9 cellular contexts compared by ENCODE assay signal in the genomic region with DNA sequence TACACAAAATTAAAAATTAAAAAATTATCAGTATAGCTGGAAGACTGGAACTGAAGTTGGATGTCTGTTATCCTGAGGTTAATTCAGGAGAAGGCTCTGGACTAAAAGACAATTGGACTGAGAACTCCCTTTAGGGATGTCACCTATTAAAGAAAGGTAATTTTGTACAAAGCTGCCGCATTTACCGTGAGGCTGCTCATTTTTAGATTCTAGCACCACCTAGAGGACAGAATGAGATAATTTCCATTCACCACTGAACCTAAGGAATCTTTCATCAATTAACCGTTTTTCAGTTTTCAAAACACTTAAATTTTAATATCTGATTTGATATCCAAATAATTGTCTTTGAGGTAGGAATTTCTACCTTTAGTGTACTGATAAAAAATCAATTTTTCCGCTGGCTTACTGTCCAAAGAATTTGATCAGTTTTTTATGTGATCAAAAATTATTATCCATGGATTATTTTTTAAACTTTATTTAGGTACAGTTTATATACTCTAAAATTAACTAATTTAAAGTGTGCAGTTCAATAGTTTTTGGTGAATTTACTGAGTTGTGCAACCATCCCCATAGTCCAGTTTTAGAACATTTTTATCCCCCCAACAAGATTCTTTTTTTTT.
DNase-seq lines count a peak whose midpoint lies in the region; ATAC-seq and TF ChIP-seq lines count a peak whose summit lies in the region.
"Had no signal": no experiment of that assay in that cellular context is flagged by ENCODE, and none has a peak within 500 bp of the region (broad histone marks: within the 10 kb centered on the region; RNA-seq: fewer than 3 reads in every experiment).

No MANE protein-coding gene starts in this region.

- H3K36me3 Mint-ChIP-seq in activated T-helper 1 cell treated with anti-CD3 and anti-CD28 coated beads, Interleukin-12 subunit alpha, Interleukin-12 subunit beta, Interleukin-2, Interleukin-4 antibody, amounts not matched to agents 30 ng/mL and 10 ng/mL and 1 ng/mL, durations not matched to agents 14 hours and 24 hours and 36 hours (ENCODE audit: low read depth) = peaks cover 9% of the 10 kb centered on the region

- H3K79me2 ChIP-seq in fibroblast of lung (ENCODE audit: control insufficient read depth, insufficient read depth, low read length) = no peaks in the 10 kb centered on the region
- no peaks in the 10 kb centered on the region for H3K79me2 ChIP-seq in parathyroid adenoma

- H3K4me1 ChIP-seq in fibroblast of lung (ENCODE audit: control insufficient read depth, extremely low read depth, insufficient read depth, low read length) = peaks cover 4% of the 10 kb centered on the region
- no peaks in the 10 kb centered on the region for H3K4me1 ChIP-seq in parathyroid adenoma

- H2AFZ ChIP-seq in fibroblast of lung (ENCODE audit: low read length) = no peak overlapping the region
- no peak overlapping the region for H2AFZ ChIP-seq in parathyroid adenoma

- H4K20me1 ChIP-seq in fibroblast of lung (ENCODE audit: control insufficient read depth, extremely low read depth, insufficient read depth, low read length) = no peaks in the 10 kb centered on the region

- H3K9me3 Mint-ChIP-seq in activated T-helper 1 cell treated with anti-CD3 and anti-CD28 coated beads, Interleukin-12 subunit alpha, Interleukin-12 subunit beta, Interleukin-2, Interleukin-4 antibody, amounts not matched to agents 30 ng/mL and 10 ng/mL and 1 ng/mL, durations not matched to agents 14 hours and 24 hours and 36 hours = peaks cover 3% of the 10 kb centered on the region
- H3K9me3 Mint-ChIP-seq: stimulated activated naive CD8-positive, alpha-beta T cell treated with anti-CD3 and anti-CD28 coated beads, Interleukin-15, Interleukin-2, amounts not matched to agents 100 ng/mL and 50 ng/mL, for 24 hours had no signal

- ATAC-seq in HG03432 (IDR thresholded peaks at IDR 0.05; ENCODE audit: unreplicated experiment) = no peak

- H3K4me2 ChIP-seq in fibroblast of lung (ENCODE audit: extremely low read depth, insufficient read depth, low read length) = no peak overlapping the region
- H3K4me2 ChIP-seq in parathyroid adenoma (ENCODE audit: low read length) = no peak overlapping the region

- H3K4me1 Mint-ChIP-seq in activated T-helper 1 cell treated with anti-CD3 and anti-CD28 coated beads, Interleukin-12 subunit alpha, Interleukin-12 subunit beta, Interleukin-2, Interleukin-4 antibody, amounts not matched to agents 30 ng/mL and 10 ng/mL and 1 ng/mL, durations not matched to agents 14 hours and 24 hours and 36 hours (ENCODE audit: low read depth) = peaks cover 30% of the 10 kb centered on the region

- POLR2A ChIA-PET in AG04450 (lab: Yijun Ruan, JAX) = no interaction called here

- TF ChIP-seq CTCF in AG04450 (IDR thresholded peaks at IDR 0.05; ENCODE audit: low read depth, low read length) (peak; percentile 70), GM12875 (IDR thresholded peaks at IDR 0.05; ENCODE audit: borderline replicate concordance, insufficient read depth, low read depth, low read length) (peak; percentile 39; the same call in 1 of the 2 replicates), fibroblast of lung (conservative IDR thresholded peaks at IDR 0.05 in 1 of 2, IDR thresholded peaks at IDR 0.05 in 1 of 2; ENCODE audit: low read depth in 1 of 2, low read length in 2 of 2) (peak; percentile 53 to 61), parathyroid adenoma (IDR thresholded peaks at IDR 0.05) (peak; percentile 82)

- peaks cover 12% of the 10 kb centered on the region for H3K27me3 Mint-ChIP-seq in activated T-helper 1 cell treated with anti-CD3 and anti-CD28 coated beads, Interleukin-12 subunit alpha, Interleukin-12 subunit beta, Interleukin-2, Interleukin-4 antibody, amounts not matched to agents 30 ng/mL and 10 ng/mL and 1 ng/mL, durations not matched to agents 14 hours and 24 hours and 36 hours (ENCODE audit: insufficient read depth)

- H3K4me3 ChIP-seq in AG04450 (ENCODE audit: low read depth, low read length) (no peak overlapping the region), GM12875 (ENCODE audit: low read depth, low read length) (no peak overlapping the region), fibroblast of lung (replicated peaks in 1 of 4; ENCODE audit: control extremely low read depth in 1 of 4, insufficient read depth in 1 of 4, low read depth in 3 of 4, low read length in 4 of 4) (no peak overlapping the region), parathyroid adenoma (ENCODE audit: low read depth, low read length) (no peak overlapping the region)

- peak; percentile 10 for DNase-seq in AG04450 (ENCODE audit: low read depth, low spot score)
- DNase-seq in NCI-H1092 (lab: John Stamatoyannopoulos, UW) = peak; percentile 23
- DNase-seq in SKM-1 (lab: John Stamatoyannopoulos, UW; ENCODE audit: unreplicated experiment) = peak; percentile 17
- peak; percentile 30 to 62 for DNase-seq in fibroblast of lung (ENCODE audit: low read depth in 2 of 2)
- DNase-seq in activated T-helper 1 cell treated with anti-CD3 and anti-CD28 coated beads, Interleukin-12 subunit alpha, Interleukin-12 subunit beta, Interleukin-2, Interleukin-4 antibody, amounts not matched to agents 30 ng/mL and 10 ng/mL and 1 ng/mL, durations not matched to agents 14 hours and 24 hours and 36 hours (ENCODE audit: low spot score) = no peak

- H3K36me3 ChIP-seq in fibroblast of lung (ENCODE audit: control insufficient read depth, insufficient read depth, low read length) (no peaks in the 10 kb centered on the region), parathyroid adenoma (ENCODE audit: control insufficient read depth, insufficient read depth, low read length) (no peaks in the 10 kb centered on the region)

- no peak overlapping the region for H3K27ac Mint-ChIP-seq in activated T-helper 1 cell treated with anti-CD3 and anti-CD28 coated beads, Interleukin-12 subunit alpha, Interleukin-12 subunit beta, Interleukin-2, Interleukin-4 antibody, amounts not matched to agents 30 ng/mL and 10 ng/mL and 1 ng/mL, durations not matched to agents 14 hours and 24 hours and 36 hours
- H3K27ac Mint-ChIP-seq: stimulated activated naive CD8-positive, alpha-beta T cell treated with anti-CD3 and anti-CD28 coated beads, Interleukin-15, Interleukin-2, amounts not matched to agents 100 ng/mL and 50 ng/mL, for 24 hours had no signal

- intact Hi-C loops in activated T-helper 1 cell treated with anti-CD3 and anti-CD28 coated beads, Interleukin-12 subunit alpha, Interleukin-12 subunit beta, Interleukin-2, Interleukin-4 antibody, amounts not matched to agents 30 ng/mL and 10 ng/mL and 1 ng/mL, durations not matched to agents 14 hours and 24 hours and 36 hours (cut with micrococcal nuclease) = loop anchor here (1.0 to 10.0 kb wide), 7 partner anchors 107 to 702 kb away; partner anchors contain the start of gene TNIK

- no peak overlapping the region for H3K9ac ChIP-seq in fibroblast of lung (ENCODE audit: insufficient read depth, low read length)
- no peak overlapping the region for H3K9ac ChIP-seq in parathyroid adenoma

- H3K27ac ChIP-seq in AG04450 (ENCODE audit: low read depth, low read length) (no peak overlapping the region), fibroblast of lung (ENCODE audit: insufficient read depth, low read length) (no peak overlapping the region), parathyroid adenoma (no peak overlapping the region)

- H3K27me3 ChIP-seq in AG04450 (ENCODE audit: control insufficient read depth, insufficient read depth, low read length) (no peaks in the 10 kb centered on the region), fibroblast of lung (ENCODE audit: control insufficient read depth, insufficient read depth, low read length) (no peaks in the 10 kb centered on the region), parathyroid adenoma (ENCODE audit: control insufficient read depth, insufficient read depth, low read length) (no peaks in the 10 kb centered on the region)

- H3K9me3 ChIP-seq in AG04450 (ENCODE audit: control insufficient read depth, insufficient read depth, low read length) (no peaks in the 10 kb centered on the region), fibroblast of lung (ENCODE audit: control insufficient read depth, insufficient read depth, low read depth, low read length) (no peaks in the 10 kb centered on the region), parathyroid adenoma (ENCODE audit: control insufficient read depth, low read length) (no peaks in the 10 kb centered on the region)

- CTCF ChIA-PET in AG04450 (lab: Charles Lee) = interaction anchor here (0.6 to 4.9 kb wide), 25 partner anchors 8 to 604 kb away, joined by 3 to 63 read pairs (median 4); partner anchors contain the start of gene TNIK

- H3K4me3 Mint-ChIP-seq in activated T-helper 1 cell treated with anti-CD3 and anti-CD28 coated beads, Interleukin-12 subunit alpha, Interleukin-12 subunit beta, Interleukin-2, Interleukin-4 antibody, amounts not matched to agents 30 ng/mL and 10 ng/mL and 1 ng/mL, durations not matched to agents 14 hours and 24 hours and 36 hours = no peak overlapping the region
- H3K4me3 Mint-ChIP-seq: stimulated activated naive CD8-positive, alpha-beta T cell treated with anti-CD3 and anti-CD28 coated beads, Interleukin-15, Interleukin-2, amounts not matched to agents 100 ng/mL and 50 ng/mL, for 24 hours had no signal
